1 cellular context compared by ENCODE assay signal in the genomic region with DNA sequence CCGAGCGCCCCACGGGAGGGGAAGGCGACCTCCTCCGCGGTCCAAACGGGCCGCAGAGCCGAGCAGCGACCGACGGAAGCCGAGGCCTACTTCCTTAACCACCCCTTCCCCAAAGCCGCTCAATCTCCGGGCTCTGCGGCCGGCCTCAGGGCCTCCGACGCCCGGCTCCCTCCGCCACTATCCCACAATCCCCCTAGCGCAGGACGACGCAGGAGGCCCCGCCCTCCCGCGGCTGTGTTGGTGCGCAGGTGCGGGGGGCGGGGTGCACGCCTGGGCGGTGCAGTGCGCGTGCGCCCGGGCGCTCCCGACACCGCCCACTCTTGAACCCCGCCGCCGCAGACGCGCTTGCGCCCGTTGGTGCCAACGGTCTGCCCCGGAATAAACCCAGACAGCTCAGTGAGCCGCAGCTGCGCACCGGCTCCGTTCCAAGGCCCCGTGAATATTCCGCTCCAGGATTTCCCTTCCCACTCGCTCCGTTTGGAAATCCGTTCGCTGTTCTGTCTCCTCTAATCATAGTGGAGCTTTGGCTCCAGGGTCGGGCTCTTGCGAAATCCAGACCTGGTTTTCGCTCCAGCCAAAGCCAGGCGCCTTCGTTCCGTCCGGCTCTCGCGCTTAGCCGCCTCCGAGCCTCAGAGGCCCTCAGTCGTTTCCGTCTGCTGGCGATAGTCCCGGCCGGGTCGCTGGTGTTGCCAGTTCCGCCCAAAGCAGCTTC.
TF ChIP-seq lines count a peak whose summit lies in the region.

A gene with protein sequence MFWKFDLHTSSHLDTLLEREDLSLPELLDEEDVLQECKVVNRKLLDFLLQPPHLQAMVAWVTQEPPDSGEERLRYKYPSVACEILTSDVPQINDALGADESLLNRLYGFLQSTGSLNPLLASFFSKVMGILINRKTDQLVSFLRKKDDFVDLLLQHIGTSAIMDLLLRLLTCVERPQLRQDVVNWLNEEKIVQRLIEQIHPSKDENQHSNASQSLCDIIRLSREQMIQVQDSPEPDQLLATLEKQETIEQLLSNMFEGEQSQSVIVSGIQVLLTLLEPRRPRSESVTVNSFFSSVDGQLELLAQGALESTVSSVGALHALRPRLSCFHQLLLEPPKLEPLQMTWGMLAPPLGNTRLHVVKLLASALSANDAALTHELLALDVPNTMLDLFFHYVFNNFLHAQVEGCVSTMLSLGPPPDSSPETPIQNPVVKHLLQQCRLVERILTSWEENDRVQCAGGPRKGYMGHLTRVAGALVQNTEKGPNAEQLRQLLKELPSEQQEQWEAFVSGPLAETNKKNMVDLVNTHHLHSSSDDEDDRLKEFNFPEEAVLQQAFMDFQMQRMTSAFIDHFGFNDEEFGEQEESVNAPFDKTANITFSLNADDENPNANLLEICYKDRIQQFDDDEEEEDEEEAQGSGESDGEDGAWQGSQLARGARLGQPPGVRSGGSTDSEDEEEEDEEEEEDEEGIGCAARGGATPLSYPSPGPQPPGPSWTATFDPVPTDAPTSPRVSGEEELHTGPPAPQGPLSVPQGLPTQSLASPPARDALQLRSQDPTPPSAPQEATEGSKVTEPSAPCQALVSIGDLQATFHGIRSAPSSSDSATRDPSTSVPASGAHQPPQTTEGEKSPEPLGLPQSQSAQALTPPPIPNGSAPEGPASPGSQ (minus strand): TSS at position 190 of the 712 bp plus-strand sequence. CDS start 11,914 bp downstream, outside the sequence.

TF ChIP-seq in K562, 482 proteins besides CTCF, POLR2A, EP300 and RAD21 (continued from another document and continues in another):
- TF ChIP-seq, protein P1, sequence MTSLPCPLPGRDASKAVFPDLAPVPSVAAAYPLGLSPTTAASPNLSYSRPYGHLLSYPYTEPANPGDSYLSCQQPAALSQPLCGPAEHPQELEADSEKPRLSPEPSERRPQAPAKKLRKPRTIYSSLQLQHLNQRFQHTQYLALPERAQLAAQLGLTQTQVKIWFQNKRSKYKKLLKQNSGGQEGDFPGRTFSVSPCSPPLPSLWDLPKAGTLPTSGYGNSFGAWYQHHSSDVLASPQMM (CRISPR knock-in tag; IDR thresholded peaks at IDR 0.05) = no peak
- TF ChIP-seq MCM2 (IDR thresholded peaks at IDR 0.05; ENCODE audit: low read depth) (no peak), DIDO1 (tag; IDR thresholded peaks at IDR 0.05; ENCODE audit: low read depth) (no peak), BRD9 (IDR thresholded peaks at IDR 0.05; ENCODE audit: low read depth, partially characterized antibody) (no peak), ATF1 (CRISPR knock-in tag; IDR thresholded peaks at IDR 0.05) (0 out of 2 replicates have a peak, but pooled peaks have one; percentile 15), ATF1 (tag; IDR thresholded peaks at IDR 0.05) (peak; percentile 89), ZNF77 (CRISPR knock-in tag; IDR thresholded peaks at IDR 0.05) (no peak), CHD4 (IDR thresholded peaks at IDR 0.05; ENCODE audit: insufficient read depth, insufficient replicate concordance, low read depth, low read length, poor library complexity, severe bottlenecking) (no peak), NFATC3 (IDR thresholded peaks at IDR 0.05) (no peak), ZNF24 (IDR thresholded peaks at IDR 0.05) (peak; percentile 85), CAMTA2 (CRISPR knock-in tag; conservative IDR thresholded peaks at IDR 0.05) (no peak), KDM5B (IDR thresholded peaks at IDR 0.05; ENCODE audit: insufficient replicate concordance, low read depth, low read length) (peak; percentile 85), SMARCA5 (IDR thresholded peaks at IDR 0.05) (no peak), PTTG1 (tag; IDR thresholded peaks at IDR 0.05; ENCODE audit: low read depth) (no peak), ZNF583 (CRISPR knock-in tag; IDR thresholded peaks at IDR 0.05) (no peak), MYNN (IDR thresholded peaks at IDR 0.05) (no peak; the same call in 1 of the 2 replicates), MYNN (CRISPR knock-in tag; IDR thresholded peaks at IDR 0.05) (no peak), SMARCE1 (IDR thresholded peaks at IDR 0.05) (peak; percentile 53; the same call in 1 of the 2 replicates), NCOA4 (IDR thresholded peaks at IDR 0.05; ENCODE audit: partially characterized antibody) (no peak), NONO (IDR thresholded peaks at IDR 0.05; ENCODE audit: low read depth in 2 of 2, low read length in 1 of 2) (peak in 1 of 2 experiments; percentile 74; a peak in 1 of 4 replicates), FOXJ2 (tag; IDR thresholded peaks at IDR 0.05) (no peak; the same call in 1 of the 2 replicates), ARID2 (IDR thresholded peaks at IDR 0.05) (no peak), RFX7 (CRISPR knock-in tag; IDR thresholded peaks at IDR 0.05) (no peak), ZC3H4 (CRISPR knock-in tag; IDR thresholded peaks at IDR 0.05; ENCODE audit: borderline replicate concordance) (no peak), MAFG (tag; conservative IDR thresholded peaks at IDR 0.05) (no peak), CTBP1 (IDR thresholded peaks at IDR 0.05; ENCODE audit: borderline replicate concordance) (peak; percentile 97), ILK (tag; IDR thresholded peaks at IDR 0.05; ENCODE audit: borderline replicate concordance, low read depth) (no peak), FOXP1 (CRISPR knock-in tag; IDR thresholded peaks at IDR 0.05) (peak; percentile 98), PHF21A (IDR thresholded peaks at IDR 0.05; ENCODE audit: borderline replicate concordance, low read depth) (peak; percentile 99), ZNF764 (CRISPR knock-in tag; IDR thresholded peaks at IDR 0.05; ENCODE audit: low read depth) (no peak), MECOM (CRISPR knock-in tag; IDR thresholded peaks at IDR 0.05) (no peak), ZNF507 (tag; conservative IDR thresholded peaks at IDR 0.05) (no peak), NCOA2 (IDR thresholded peaks at IDR 0.05; ENCODE audit: partially characterized antibody in 2 of 2) (no peak), ZNF431 (CRISPR knock-in tag; IDR thresholded peaks at IDR 0.05) (0 out of 2 replicates have a peak, but pooled peaks have one; percentile 44), ZNF232 (CRISPR knock-in tag; IDR thresholded peaks at IDR 0.05) (no peak), TCF7 (IDR thresholded peaks at IDR 0.05; ENCODE audit: borderline replicate concordance) (peak; percentile 64; the same call in 1 of the 2 replicates), BCOR (IDR thresholded peaks at IDR 0.05) (peak; percentile 88), XRCC4 (IDR thresholded peaks at IDR 0.05; ENCODE audit: extremely low read depth, insufficient read depth, insufficient read length) (no peak), SRF (CRISPR knock-in tag; IDR thresholded peaks at IDR 0.05) (no peak; a peak in 1 of 4 replicates)
- TF ChIP-seq, protein P2, sequence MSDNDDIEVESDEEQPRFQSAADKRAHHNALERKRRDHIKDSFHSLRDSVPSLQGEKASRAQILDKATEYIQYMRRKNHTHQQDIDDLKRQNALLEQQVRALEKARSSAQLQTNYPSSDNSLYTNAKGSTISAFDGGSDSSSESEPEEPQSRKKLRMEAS (CRISPR knock-in tag; IDR thresholded peaks at IDR 0.05) = peak; percentile 86
- TF ChIP-seq, protein P3, sequence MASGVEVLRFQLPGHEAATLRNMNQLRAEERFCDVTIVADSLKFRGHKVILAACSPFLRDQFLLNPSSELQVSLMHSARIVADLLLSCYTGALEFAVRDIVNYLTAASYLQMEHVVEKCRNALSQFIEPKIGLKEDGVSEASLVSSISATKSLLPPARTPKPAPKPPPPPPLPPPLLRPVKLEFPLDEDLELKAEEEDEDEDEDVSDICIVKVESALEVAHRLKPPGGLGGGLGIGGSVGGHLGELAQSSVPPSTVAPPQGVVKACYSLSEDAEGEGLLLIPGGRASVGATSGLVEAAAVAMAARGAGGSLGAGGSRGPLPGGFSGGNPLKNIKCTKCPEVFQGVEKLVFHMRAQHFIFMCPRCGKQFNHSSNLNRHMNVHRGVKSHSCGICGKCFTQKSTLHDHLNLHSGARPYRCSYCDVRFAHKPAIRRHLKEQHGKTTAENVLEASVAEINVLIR (CRISPR knock-in tag; IDR thresholded peaks at IDR 0.05) = peak; percentile 42; the same call in 1 of the 2 replicates
- TF ChIP-seq, protein P4, sequence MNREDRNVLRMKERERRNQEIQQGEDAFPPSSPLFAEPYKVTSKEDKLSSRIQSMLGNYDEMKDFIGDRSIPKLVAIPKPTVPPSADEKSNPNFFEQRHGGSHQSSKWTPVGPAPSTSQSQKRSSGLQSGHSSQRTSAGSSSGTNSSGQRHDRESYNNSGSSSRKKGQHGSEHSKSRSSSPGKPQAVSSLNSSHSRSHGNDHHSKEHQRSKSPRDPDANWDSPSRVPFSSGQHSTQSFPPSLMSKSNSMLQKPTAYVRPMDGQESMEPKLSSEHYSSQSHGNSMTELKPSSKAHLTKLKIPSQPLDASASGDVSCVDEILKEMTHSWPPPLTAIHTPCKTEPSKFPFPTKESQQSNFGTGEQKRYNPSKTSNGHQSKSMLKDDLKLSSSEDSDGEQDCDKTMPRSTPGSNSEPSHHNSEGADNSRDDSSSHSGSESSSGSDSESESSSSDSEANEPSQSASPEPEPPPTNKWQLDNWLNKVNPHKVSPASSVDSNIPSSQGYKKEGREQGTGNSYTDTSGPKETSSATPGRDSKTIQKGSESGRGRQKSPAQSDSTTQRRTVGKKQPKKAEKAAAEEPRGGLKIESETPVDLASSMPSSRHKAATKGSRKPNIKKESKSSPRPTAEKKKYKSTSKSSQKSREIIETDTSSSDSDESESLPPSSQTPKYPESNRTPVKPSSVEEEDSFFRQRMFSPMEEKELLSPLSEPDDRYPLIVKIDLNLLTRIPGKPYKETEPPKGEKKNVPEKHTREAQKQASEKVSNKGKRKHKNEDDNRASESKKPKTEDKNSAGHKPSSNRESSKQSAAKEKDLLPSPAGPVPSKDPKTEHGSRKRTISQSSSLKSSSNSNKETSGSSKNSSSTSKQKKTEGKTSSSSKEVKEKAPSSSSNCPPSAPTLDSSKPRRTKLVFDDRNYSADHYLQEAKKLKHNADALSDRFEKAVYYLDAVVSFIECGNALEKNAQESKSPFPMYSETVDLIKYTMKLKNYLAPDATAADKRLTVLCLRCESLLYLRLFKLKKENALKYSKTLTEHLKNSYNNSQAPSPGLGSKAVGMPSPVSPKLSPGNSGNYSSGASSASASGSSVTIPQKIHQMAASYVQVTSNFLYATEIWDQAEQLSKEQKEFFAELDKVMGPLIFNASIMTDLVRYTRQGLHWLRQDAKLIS (CRISPR knock-in tag; IDR thresholded peaks at IDR 0.05) = peak; percentile 96
- TF ChIP-seq, protein P5, sequence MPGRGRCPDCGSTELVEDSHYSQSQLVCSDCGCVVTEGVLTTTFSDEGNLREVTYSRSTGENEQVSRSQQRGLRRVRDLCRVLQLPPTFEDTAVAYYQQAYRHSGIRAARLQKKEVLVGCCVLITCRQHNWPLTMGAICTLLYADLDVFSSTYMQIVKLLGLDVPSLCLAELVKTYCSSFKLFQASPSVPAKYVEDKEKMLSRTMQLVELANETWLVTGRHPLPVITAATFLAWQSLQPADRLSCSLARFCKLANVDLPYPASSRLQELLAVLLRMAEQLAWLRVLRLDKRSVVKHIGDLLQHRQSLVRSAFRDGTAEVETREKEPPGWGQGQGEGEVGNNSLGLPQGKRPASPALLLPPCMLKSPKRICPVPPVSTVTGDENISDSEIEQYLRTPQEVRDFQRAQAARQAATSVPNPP (IDR thresholded peaks at IDR 0.05; ENCODE audit: borderline replicate concordance, insufficient read depth, insufficient read length) = no peak
- TF ChIP-seq, protein P6, sequence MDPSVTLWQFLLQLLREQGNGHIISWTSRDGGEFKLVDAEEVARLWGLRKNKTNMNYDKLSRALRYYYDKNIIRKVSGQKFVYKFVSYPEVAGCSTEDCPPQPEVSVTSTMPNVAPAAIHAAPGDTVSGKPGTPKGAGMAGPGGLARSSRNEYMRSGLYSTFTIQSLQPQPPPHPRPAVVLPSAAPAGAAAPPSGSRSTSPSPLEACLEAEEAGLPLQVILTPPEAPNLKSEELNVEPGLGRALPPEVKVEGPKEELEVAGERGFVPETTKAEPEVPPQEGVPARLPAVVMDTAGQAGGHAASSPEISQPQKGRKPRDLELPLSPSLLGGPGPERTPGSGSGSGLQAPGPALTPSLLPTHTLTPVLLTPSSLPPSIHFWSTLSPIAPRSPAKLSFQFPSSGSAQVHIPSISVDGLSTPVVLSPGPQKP (CRISPR knock-in tag; IDR thresholded peaks at IDR 0.05) = no peak
- TF ChIP-seq, protein P7, sequence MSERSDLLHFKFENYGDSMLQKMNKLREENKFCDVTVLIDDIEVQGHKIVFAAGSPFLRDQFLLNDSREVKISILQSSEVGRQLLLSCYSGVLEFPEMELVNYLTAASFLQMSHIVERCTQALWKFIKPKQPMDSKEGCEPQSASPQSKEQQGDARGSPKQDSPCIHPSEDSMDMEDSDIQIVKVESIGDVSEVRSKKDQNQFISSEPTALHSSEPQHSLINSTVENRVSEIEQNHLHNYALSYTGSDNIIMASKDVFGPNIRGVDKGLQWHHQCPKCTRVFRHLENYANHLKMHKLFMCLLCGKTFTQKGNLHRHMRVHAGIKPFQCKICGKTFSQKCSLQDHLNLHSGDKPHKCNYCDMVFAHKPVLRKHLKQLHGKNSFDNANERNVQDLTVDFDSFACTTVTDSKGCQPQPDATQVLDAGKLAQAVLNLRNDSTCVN (CRISPR knock-in tag; IDR thresholded peaks at IDR 0.05) = no peak
- TF ChIP-seq, protein P8, sequence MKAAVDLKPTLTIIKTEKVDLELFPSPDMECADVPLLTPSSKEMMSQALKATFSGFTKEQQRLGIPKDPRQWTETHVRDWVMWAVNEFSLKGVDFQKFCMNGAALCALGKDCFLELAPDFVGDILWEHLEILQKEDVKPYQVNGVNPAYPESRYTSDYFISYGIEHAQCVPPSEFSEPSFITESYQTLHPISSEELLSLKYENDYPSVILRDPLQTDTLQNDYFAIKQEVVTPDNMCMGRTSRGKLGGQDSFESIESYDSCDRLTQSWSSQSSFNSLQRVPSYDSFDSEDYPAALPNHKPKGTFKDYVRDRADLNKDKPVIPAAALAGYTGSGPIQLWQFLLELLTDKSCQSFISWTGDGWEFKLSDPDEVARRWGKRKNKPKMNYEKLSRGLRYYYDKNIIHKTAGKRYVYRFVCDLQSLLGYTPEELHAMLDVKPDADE (conservative IDR thresholded peaks at IDR 0.05; ENCODE audit: control insufficient read depth, low read depth, low read length) = peak; percentile 53; the same call in 1 of the 2 replicates
- TF ChIP-seq, protein P9, sequence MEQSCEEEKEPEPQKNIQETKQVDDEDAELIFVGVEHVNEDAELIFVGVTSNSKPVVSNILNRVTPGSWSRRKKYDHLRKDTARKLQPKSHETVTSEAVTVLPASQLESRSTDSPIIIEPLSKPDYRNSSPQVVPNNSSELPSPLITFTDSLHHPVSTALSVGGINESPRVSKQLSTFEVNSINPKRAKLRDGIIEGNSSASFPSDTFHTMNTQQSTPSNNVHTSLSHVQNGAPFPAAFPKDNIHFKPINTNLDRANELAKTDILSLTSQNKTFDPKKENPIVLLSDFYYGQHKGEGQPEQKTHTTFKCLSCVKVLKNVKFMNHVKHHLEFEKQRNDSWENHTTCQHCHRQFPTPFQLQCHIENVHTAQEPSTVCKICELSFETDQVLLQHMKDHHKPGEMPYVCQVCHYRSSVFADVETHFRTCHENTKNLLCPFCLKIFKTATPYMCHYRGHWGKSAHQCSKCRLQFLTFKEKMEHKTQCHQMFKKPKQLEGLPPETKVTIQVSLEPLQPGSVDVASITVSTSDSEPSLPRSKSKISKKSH (CRISPR knock-in tag; IDR thresholded peaks at IDR 0.05) = no peak
- TF ChIP-seq, protein P10, sequence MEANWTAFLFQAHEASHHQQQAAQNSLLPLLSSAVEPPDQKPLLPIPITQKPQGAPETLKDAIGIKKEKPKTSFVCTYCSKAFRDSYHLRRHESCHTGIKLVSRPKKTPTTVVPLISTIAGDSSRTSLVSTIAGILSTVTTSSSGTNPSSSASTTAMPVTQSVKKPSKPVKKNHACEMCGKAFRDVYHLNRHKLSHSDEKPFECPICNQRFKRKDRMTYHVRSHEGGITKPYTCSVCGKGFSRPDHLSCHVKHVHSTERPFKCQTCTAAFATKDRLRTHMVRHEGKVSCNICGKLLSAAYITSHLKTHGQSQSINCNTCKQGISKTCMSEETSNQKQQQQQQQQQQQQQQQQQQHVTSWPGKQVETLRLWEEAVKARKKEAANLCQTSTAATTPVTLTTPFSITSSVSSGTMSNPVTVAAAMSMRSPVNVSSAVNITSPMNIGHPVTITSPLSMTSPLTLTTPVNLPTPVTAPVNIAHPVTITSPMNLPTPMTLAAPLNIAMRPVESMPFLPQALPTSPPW (CRISPR knock-in tag; IDR thresholded peaks at IDR 0.05) = peak; percentile 84
